Comparison of ENCODE assay signal across 15 cellular contexts in the genomic region with DNA sequence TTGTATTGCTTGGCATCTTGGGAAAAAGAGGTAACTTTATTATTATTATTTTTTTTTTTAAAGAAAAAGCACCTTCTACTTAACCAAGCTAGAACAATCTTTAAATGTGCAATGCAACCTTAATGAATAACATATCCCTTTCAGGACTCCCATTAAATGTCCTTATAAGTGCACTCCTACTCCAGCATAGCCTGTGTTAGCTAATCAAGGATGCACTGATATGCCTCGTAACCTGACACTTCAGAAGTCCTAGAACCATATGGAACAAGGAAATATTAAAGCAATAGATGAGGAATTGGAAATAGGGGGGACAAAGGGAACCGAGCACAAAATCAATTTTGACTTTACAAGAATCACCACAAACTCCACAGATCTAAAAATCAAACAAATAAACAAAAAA.
A peak's percentile ranks its signal among the peaks of the same experiment; 100 is the strongest.
DNase-seq lines count a peak whose midpoint lies in the region; ATAC-seq and TF ChIP-seq lines count a peak whose summit lies in the region.
"Had no signal": no experiment of that assay in that cellular context is flagged by ENCODE, and none has a peak within 500 bp of the region (broad histone marks: within the 10 kb centered on the region; RNA-seq: fewer than 3 reads in every experiment).

No MANE protein-coding gene starts in this region.

- no peak for ATAC-seq in HG02884 (IDR thresholded peaks at IDR 0.05; ENCODE audit: unreplicated experiment)
- no peak for ATAC-seq in activated T-cell treated with anti-CD3 and anti-CD28 coated beads, Interleukin-2, amount 50 U/mL, for 72 hours (replicated peaks in 1 of 2)

- H3K4me3 ChIP-seq in spleen = no peak overlapping the region
- H3K4me3 ChIP-seq: BLaER1 treated with 17β-estradiol and CSF1 and Interleukin-3, amounts not matched to agents 10 nM and 100 nM; GM12878; SK-N-MC had no signal

- TF ChIP-seq CTCF in spleen (IDR thresholded peaks at IDR 0.05 in 8 of 11, conservative IDR thresholded peaks at IDR 0.05 in 3 of 11) = no peak

- H3K4me1 Mint-ChIP-seq in activated T-cell treated with anti-CD3 and anti-CD28 coated beads, Interleukin-2, amount 50 U/mL, for 72 hours (ENCODE audit: low read depth) = peaks cover 20% of the 10 kb centered on the region

- H3K36me3 Mint-ChIP-seq in activated T-cell treated with anti-CD3 and anti-CD28 coated beads, Interleukin-2, amount 50 U/mL, for 72 hours (ENCODE audit: insufficient read depth in 2 of 2) = no peaks in the 10 kb centered on the region

- DNase-seq in DMS79 treated with DMSO at 0.1 percent for 48 hours (lab: John Stamatoyannopoulos, UW) (peak; percentile 1), DMS79 (lab: John Stamatoyannopoulos, UW) (no peak), DMS 273 (lab: John Stamatoyannopoulos, UW; ENCODE audit: unreplicated experiment) (peak; percentile 47), NCI-H2171 (lab: John Stamatoyannopoulos, UW) (peak; percentile 32), fibroblast of gingiva (ENCODE audit: low read depth) (peak; percentile 15), spleen (no peak)
- DNase-seq in activated T-cell treated with anti-CD3 and anti-CD28 coated beads, Interleukin-2, amount 50 U/mL, for 72 hours = no peak
- DNase-seq: 8988T, DMS53, NCI-H2029, NCI-H446 treated with DMSO at 0.1 percent for 48 hours had no signal

- no peak overlapping the region for H3K27ac ChIP-seq in spleen
- H3K27ac ChIP-seq: BLaER1 treated with 17β-estradiol and CSF1 and Interleukin-3, amounts not matched to agents 10 nM and 100 nM; SK-N-MC had no signal

- no peak overlapping the region for H3K4me3 Mint-ChIP-seq in activated T-cell treated with anti-CD3 and anti-CD28 coated beads, Interleukin-2, amount 50 U/mL, for 72 hours

- H3K9me3 ChIP-seq in spleen = no peaks in the 10 kb centered on the region
- H3K9me3 ChIP-seq: BLaER1 treated with 17β-estradiol and CSF1 and Interleukin-3, amounts not matched to agents 10 nM and 100 nM had no signal

- intact Hi-C loops in spleen (cut with DNase I; ENCODE audit: low total_unique reads) = no loop called here

- H3K27me3 Mint-ChIP-seq in activated T-cell treated with anti-CD3 and anti-CD28 coated beads, Interleukin-2, amount 50 U/mL, for 72 hours (ENCODE audit: low read depth) = peaks cover 16% of the 10 kb centered on the region

- H3K36me3 ChIP-seq in spleen = no peaks in the 10 kb centered on the region
- H3K36me3 ChIP-seq: BLaER1 treated with 17β-estradiol and CSF1 and Interleukin-3, amounts not matched to agents 10 nM and 100 nM had no signal

- peaks cover 0 to 11% (median 0%) of the 10 kb centered on the region in 6 donors for H3K4me1 ChIP-seq in spleen

- no peak for TF ChIP-seq POLR2A in spleen (IDR thresholded peaks at IDR 0.05)

- 70 to 93% (median 84%) methylated on average over 2 of the region's 2 CpGs for WGBS in spleen, 5 donors

- H3K27me3 ChIP-seq in spleen (replicated peaks in 1 of 7) = no peaks in the 10 kb centered on the region
- H3K27me3 ChIP-seq: BLaER1 treated with 17β-estradiol and CSF1 and Interleukin-3, amounts not matched to agents 10 nM and 100 nM had no signal

- H3K27ac Mint-ChIP-seq in activated T-cell treated with anti-CD3 and anti-CD28 coated beads, Interleukin-2, amount 50 U/mL, for 72 hours = no peak overlapping the region

- no peaks in the 10 kb centered on the region for H3K9me3 Mint-ChIP-seq in activated T-cell treated with anti-CD3 and anti-CD28 coated beads, Interleukin-2, amount 50 U/mL, for 72 hours

Comparison
In these comparisons a context has a peak if more than half of its experiments do, and no peak if none do; other contexts are left out.
1. DNase-seq: peak in DMS79 treated with DMSO at 0.1 percent for 48 hours (single experiment), DMS 273 (single experiment), NCI-H2171 (single experiment) and fibroblast of gingiva (single experiment); none in DMS79 (single experiment), spleen (single experiment) and activated T-cell treated with anti-CD3 and anti-CD28 coated beads, Interleukin-2, amount 50 U/mL, for 72 hours (0 of 2).